In the genomic region with DNA sequence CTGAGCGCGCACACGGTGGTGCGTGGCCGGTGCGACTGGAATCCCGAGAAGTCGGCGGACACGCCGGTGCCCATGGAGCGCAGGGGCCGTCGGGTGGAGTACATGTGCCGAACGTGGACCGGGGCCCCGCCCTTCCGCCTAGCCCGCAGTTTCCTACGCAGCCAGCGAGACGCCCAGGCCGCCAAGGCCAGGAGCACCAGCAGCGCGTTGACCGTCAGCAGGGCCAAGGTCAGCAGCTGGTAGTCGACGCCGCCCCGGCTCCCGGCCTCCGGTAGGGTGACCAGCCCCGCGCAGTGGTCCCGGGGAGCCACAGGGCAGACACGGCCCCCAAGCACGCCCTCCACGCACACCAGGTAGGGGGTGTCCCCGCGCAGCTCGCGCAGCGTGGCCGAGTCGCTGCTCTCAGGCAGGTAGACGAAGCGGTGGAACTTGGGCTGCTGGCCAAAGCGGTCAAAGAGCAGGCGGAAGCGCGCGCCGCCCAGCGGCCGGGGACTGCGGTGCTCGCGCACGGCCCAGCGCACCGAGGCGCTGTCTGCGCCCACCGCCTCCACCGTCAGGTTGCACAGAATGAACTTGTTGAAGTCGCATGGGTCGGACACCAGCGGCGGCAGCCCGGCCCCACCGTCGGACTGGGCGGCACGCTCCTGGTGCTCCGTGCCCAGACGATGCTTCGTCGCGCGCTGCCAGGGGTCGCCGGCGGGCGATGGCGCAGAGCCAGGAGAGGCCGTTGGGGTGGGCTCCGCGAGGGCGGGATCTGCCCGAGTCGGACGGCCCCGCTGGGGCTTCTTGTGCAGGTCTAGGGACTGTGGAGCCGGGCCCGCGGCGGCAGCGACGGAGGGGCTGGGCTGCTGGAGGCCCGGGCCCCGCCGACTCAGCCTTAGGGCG, we compare ENCODE assay signal across 8 cellular contexts. TPM values are rescaled to one million over a fixed set of nuclear protein-coding genes. Genes with fewer than 3 reads are reported as not detected.
DNase-seq lines count a peak whose midpoint lies in the region; ATAC-seq and TF ChIP-seq lines count a peak whose summit lies in the region.

No MANE protein-coding gene starts in this region.

- ATAC-seq in left colon (peak; percentile 83), HG03045 (IDR thresholded peaks at IDR 0.05; ENCODE audit: unreplicated experiment) (no peak)

- DNase-seq in stimulated activated CD4-positive, alpha-beta T cell treated with anti-CD3 and anti-CD28 coated beads, Interleukin-1b, Interleukin-23, amount 100 ng/mL, for 48 hours, result peak; percentile 20
- DNase-seq in stimulated activated CD4-positive, alpha-beta T cell treated with anti-CD3 and anti-CD28 coated beads, Interleukin-12 subunit alpha, Interleukin-12 subunit beta, amount 100 ng/mL, for 4 hours, result no peak
- DNase-seq in NCI-H526 treated with DMSO at 0.1 percent for 48 hours (lab: John Stamatoyannopoulos, UW) (peak; percentile 62), choroid plexus epithelial cell (ENCODE audit: low read depth) (peak; percentile 48), left colon (peak; percentile 84 to 90), putamen (ENCODE audit: low spot score) (no peak)
- DNase-seq in stimulated activated CD8-positive, alpha-beta memory T cell treated with anti-CD3 and anti-CD28 coated beads, Interleukin-2, amount 100 ng/mL, for 48 hours (ENCODE audit: low read depth in 2 of 2), result peak; percentile 11 to 19

- peak; percentile 54 for TF ChIP-seq CTCF in choroid plexus epithelial cell (conservative IDR thresholded peaks at IDR 0.05; ENCODE audit: low read depth, low read length)

- intact Hi-C loops in left colon (cut with DNase I, micrococcal nuclease), result loop anchor here in 1 of 2 donors (10.0 kb wide), 1 partner anchor 149 kb away; no protein-coding TSS in a partner anchor

- peak overlapping the region; percentile 34 for H3K4me3 ChIP-seq in choroid plexus epithelial cell (ENCODE audit: low read depth, low read length)

RNA-seq across cellular contexts. Expression of a gene that starts 2.2 kb away (rescaled TPM):
- 1 to 10 TPM in 1 of 2 donors, under 1 TPM in 1; 0.52 to 2.0 TPM for total RNA-seq in left colon

Comparison
In these comparisons a context has a peak if more than half of its experiments do, and no peak if none do; other contexts are left out.
1. DNase-seq: peak in stimulated activated CD4-positive, alpha-beta T cell treated with anti-CD3 and anti-CD28 coated beads, Interleukin-1b, Interleukin-23, amount 100 ng/mL, for 48 hours (single experiment), NCI-H526 treated with DMSO at 0.1 percent for 48 hours (single experiment), choroid plexus epithelial cell (single experiment), left colon (2 of 2) and stimulated activated CD8-positive, alpha-beta memory T cell treated with anti-CD3 and anti-CD28 coated beads, Interleukin-2, amount 100 ng/mL, for 48 hours (2 of 2); none in stimulated activated CD4-positive, alpha-beta T cell treated with anti-CD3 and anti-CD28 coated beads, Interleukin-12 subunit alpha, Interleukin-12 subunit beta, amount 100 ng/mL, for 4 hours (single experiment) and putamen (single experiment).